In genomic region chr7:74453321-74454011, GRCh38 we compare ENCODE assay signal across 8 cellular contexts. TPM values are rescaled to one million over a fixed set of nuclear protein-coding genes. Genes with fewer than 3 reads are reported as not detected.
DNase-seq lines count a peak whose midpoint lies in the region; ATAC-seq and TF ChIP-seq lines count a peak whose summit lies in the region.

TSS of gene GTF2IRD1 (plus strand) at chr7:74453906. CDS start at chr7:74508081, 54,175 bp downstream.

- no peaks in the 10 kb centered on the region for H3K36me3 Mint-ChIP-seq in CD8-positive, alpha-beta T cell

- ATAC-seq in CD8-positive, alpha-beta T cell: peak; percentile 19
- ATAC-seq in GM21717 (IDR thresholded peaks at IDR 0.05; ENCODE audit: unreplicated experiment): no peak

- intact Hi-C loops in CD8-positive, alpha-beta T cell (cut with DNase I, micrococcal nuclease): loop anchor here (2.0 to 5.0 kb wide), 2 partner anchors 203 to 204 kb away; partner anchors contain the start of gene GTF2I (in 2 of the 2)

- DNase-seq in CD8-positive, alpha-beta T cell: peak in 6 of 7 experiments; percentile 19 to 60 (median 48)
- DNase-seq in HS-5 (ENCODE audit: low read depth) (peak; percentile 26), NOMO-1 (lab: John Stamatoyannopoulos, UW; ENCODE audit: unreplicated experiment in 2 of 2) (peak; percentile 68 to 76), epithelial cell of esophagus (ENCODE audit: low read depth) (peak; percentile 77), mesenteric fat pad (ENCODE audit: low spot score) (no peak)
- peak; percentile 67 for DNase-seq in activated T-cell treated with anti-CD3 and anti-CD28 coated beads, Interleukin-2, amount 50 U/mL, for 1 hour
- DNase-seq in stimulated activated CD8-positive, alpha-beta memory T cell treated with anti-CD3 and anti-CD28 coated beads, Interleukin-4, amount 100 ng/mL, for 48 hours: peak; percentile 67

- H3K27me3 Mint-ChIP-seq in CD8-positive, alpha-beta T cell (ENCODE audit: low read depth): peaks cover 10% of the 10 kb centered on the region

- peak within 1 kb of the TSS; percentile 81 for H3K27ac Mint-ChIP-seq in CD8-positive, alpha-beta T cell

- CTCF ChIA-PET in CD8-positive, alpha-beta T cell (lab: Charles Lee): no interaction called here

- peaks cover 14% of the 10 kb centered on the region for H3K4me1 ChIP-seq in CD8-positive, alpha-beta T cell (ENCODE audit: insufficient read depth, low read length)

- H3K9me3 ChIP-seq in CD8-positive, alpha-beta T cell (ENCODE audit: low read length): no peaks in the 10 kb centered on the region

- no peak within 1 kb of the TSS for H3K27ac ChIP-seq in CD8-positive, alpha-beta T cell (ENCODE audit: low read depth, low read length)

- H3K4me3 ChIP-seq in CD8-positive, alpha-beta T cell (ENCODE audit: low read depth, low read length): peak within 1 kb of the TSS; percentile 43
- peak within 1 kb of the TSS; percentile 65 for H3K4me3 ChIP-seq in epithelial cell of esophagus (ENCODE audit: low read length)

- no peaks in the 10 kb centered on the region for H3K9me3 Mint-ChIP-seq in CD8-positive, alpha-beta T cell

- peak within 1 kb of the TSS; percentile 73 for H3K4me3 Mint-ChIP-seq in CD8-positive, alpha-beta T cell

- no peak for TF ChIP-seq CTCF in CD8-positive, alpha-beta T cell (IDR thresholded peaks at IDR 0.05)
- TF ChIP-seq CTCF in epithelial cell of esophagus (IDR thresholded peaks at IDR 0.05; ENCODE audit: insufficient read depth, low read depth, low read length, missing control alignments): no peak

- POLR2A ChIA-PET in CD8-positive, alpha-beta T cell (lab: Charles Lee): no interaction called here

- H3K36me3 ChIP-seq in CD8-positive, alpha-beta T cell (ENCODE audit: insufficient read depth, low read length): no peaks in the 10 kb centered on the region

- H3K4me1 Mint-ChIP-seq in CD8-positive, alpha-beta T cell (ENCODE audit: low read depth): peaks cover 14% of the 10 kb centered on the region

- no peaks in the 10 kb centered on the region for H3K27me3 ChIP-seq in CD8-positive, alpha-beta T cell (ENCODE audit: insufficient read depth, low read length)

RNA-seq across cellular contexts. Expression of gene GTF2IRD1, which starts in this region (rescaled TPM):
- under 1 TPM in 1 of 2 experiments, not detected in 1; 0.11 TPM for total RNA-seq in CD8-positive, alpha-beta T cell
- 17.3 TPM for total RNA-seq in mesenteric fat pad

Comparison
In these comparisons a context has a peak if more than half of its experiments do, and no peak if none do; other contexts are left out.
1. RNA of gene GTF2IRD1 (total RNA-seq): 17.3 TPM in mesenteric fat pad (single experiment); 0.11 TPM in CD8-positive, alpha-beta T cell; every median in the first group is over 10 times any median in the second.
2. Peak in DNase-seq, ATAC-seq and H3K4me3 ChIP-seq in CD8-positive, alpha-beta T cell; RNA of the gene not detected or under 1 TPM.